10 cellular contexts compared by ENCODE assay signal in the genomic region with DNA sequence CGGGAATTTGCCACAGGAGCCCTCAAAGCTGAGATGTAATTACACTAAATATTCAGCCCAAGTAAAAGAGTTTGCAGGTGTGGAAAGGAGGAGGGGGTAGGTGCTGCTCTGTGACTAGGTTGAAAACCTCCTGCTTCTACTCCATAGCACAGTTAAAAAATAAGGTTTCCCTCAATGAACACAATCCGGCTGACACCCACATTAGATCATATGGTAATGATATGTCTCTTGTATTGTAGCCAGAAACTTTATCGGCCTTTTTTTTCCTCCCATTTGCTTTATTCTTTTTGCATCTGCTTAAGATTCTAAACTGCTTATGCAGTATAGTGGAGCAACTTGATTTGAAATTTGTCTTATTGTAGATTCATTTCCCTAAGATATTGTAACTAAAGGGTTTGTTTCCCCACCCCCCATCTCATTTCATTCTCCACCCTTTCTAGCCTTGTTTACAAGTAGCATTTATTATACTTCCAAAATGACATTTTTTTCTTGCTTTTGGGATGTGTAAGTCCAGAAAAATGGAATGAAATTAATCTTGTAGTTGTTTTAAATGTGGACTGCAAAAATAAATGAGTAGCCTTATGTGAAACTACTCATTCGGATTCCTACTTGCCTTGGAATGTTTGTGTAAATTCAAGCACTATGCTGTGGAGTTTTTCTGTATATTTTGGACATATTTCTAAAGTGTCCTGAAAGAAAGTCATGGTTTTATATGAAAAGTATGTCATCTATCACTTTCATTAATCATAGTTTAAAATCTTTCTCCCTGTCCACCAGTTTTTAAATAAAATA. TPM values are rescaled to one million over a fixed set of nuclear protein-coding genes. Genes with fewer than 3 reads are reported as not detected.
A peak's percentile ranks its signal among the peaks of the same experiment; 100 is the strongest.
DNase-seq lines count a peak whose midpoint lies in the region; ATAC-seq, FAIRE-seq and TF ChIP-seq lines count a peak whose summit lies in the region.
"Had no signal": no experiment of that assay in that cellular context is flagged by ENCODE, and none has a peak within 500 bp of the region (broad histone marks: within the 10 kb centered on the region; RNA-seq: fewer than 3 reads in every experiment).

A gene with protein sequence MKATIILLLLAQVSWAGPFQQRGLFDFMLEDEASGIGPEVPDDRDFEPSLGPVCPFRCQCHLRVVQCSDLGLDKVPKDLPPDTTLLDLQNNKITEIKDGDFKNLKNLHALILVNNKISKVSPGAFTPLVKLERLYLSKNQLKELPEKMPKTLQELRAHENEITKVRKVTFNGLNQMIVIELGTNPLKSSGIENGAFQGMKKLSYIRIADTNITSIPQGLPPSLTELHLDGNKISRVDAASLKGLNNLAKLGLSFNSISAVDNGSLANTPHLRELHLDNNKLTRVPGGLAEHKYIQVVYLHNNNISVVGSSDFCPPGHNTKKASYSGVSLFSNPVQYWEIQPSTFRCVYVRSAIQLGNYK (minus strand): TSS at position 154 of the 792 bp plus-strand sequence. CDS start 4,265 bp downstream, outside the sequence.

- CTCF ChIA-PET in CD4-positive, alpha-beta T cell (lab: Charles Lee): no interaction called here

- WGBS in esophagus muscularis mucosa: 49% methylated on average over 4 of the region's 4 CpGs
- WGBS in lung, 2 donors: 55 to 78% methylated on average over 4 of the region's 4 CpGs
- WGBS in suprapubic skin: 24% methylated on average over 4 of the region's 4 CpGs

- H3K36me3 ChIP-seq in esophagus muscularis mucosa (no peaks in the 10 kb centered on the region), lung (ENCODE audit: control insufficient read depth in 2 of 2, insufficient read depth in 2 of 2, low read length in 2 of 2) (no peaks in the 10 kb centered on the region), suprapubic skin (no peaks in the 10 kb centered on the region)

- H3K27ac Mint-ChIP-seq in CD4-positive, alpha-beta T cell: no peak within 1 kb of the TSS
- H3K27ac Mint-ChIP-seq: naive thymus-derived CD8-positive, alpha-beta T cell had no signal

- peak within 1 kb of the TSS; percentile 41 to 57 (median 48) for H3K4me3 ChIP-seq in esophagus muscularis mucosa
- no peak within 1 kb of the TSS for H3K4me3 ChIP-seq in lung
- H3K4me3 ChIP-seq in suprapubic skin: peak within 1 kb of the TSS; percentile 43

- H3K4me1 Mint-ChIP-seq in CD4-positive, alpha-beta T cell (ENCODE audit: low read depth): no peaks in the 10 kb centered on the region

- H3K4me1 ChIP-seq in esophagus muscularis mucosa (peaks cover 0 to 37% (median 15%) of the 10 kb centered on the region in 4 donors), lung (ENCODE audit: control insufficient read depth in 2 of 2, insufficient read depth in 2 of 2, low read length in 2 of 2) (no peaks in the 10 kb centered on the region), suprapubic skin (peaks cover 8% of the 10 kb centered on the region)

- no peak within 1 kb of the TSS for H3K4me3 Mint-ChIP-seq in CD4-positive, alpha-beta T cell
- H3K4me3 Mint-ChIP-seq: naive thymus-derived CD8-positive, alpha-beta T cell had no signal

- H3K27ac ChIP-seq in esophagus muscularis mucosa (replicated peaks in 1 of 4) (peak within 1 kb of the TSS; percentile 61 to 71 (median 69)), lung (ENCODE audit: low read depth in 1 of 2, low read length in 1 of 2) (peak within 1 kb of the TSS in 1 of 2 donors; percentile 59), suprapubic skin (peak within 1 kb of the TSS; percentile 84)
- no peak within 1 kb of the TSS for H3K27ac ChIP-seq in CD4-positive, alpha-beta T cell (ENCODE audit: low read depth, low read length)

- no peaks in the 10 kb centered on the region for H3K27me3 ChIP-seq in esophagus muscularis mucosa
- H3K27me3 ChIP-seq in lung (ENCODE audit: control insufficient read depth, insufficient read depth): no peaks in the 10 kb centered on the region
- H3K27me3 ChIP-seq in suprapubic skin: no peaks in the 10 kb centered on the region
- no peaks in the 10 kb centered on the region for H3K27me3 ChIP-seq in CD4-positive, alpha-beta T cell (ENCODE audit: control insufficient read depth, insufficient read depth, low read length)

- no peaks in the 10 kb centered on the region for H3K9me3 ChIP-seq in esophagus muscularis mucosa
- no peaks in the 10 kb centered on the region for H3K9me3 ChIP-seq in lung (ENCODE audit: control insufficient read depth in 2 of 2, insufficient read depth in 1 of 2, low read length in 1 of 2)
- no peaks in the 10 kb centered on the region for H3K9me3 ChIP-seq in suprapubic skin
- no peaks in the 10 kb centered on the region for H3K9me3 ChIP-seq in CD4-positive, alpha-beta T cell (ENCODE audit: control insufficient read depth, low read length)

- no peak for ATAC-seq in lung (ENCODE audit: insufficient read depth, low FRiP score)
- no peak for ATAC-seq in CD4-positive, alpha-beta T cell (ENCODE audit: poor library complexity)
- no peak for ATAC-seq in GM19351 (IDR thresholded peaks at IDR 0.05; ENCODE audit: unreplicated experiment)
- ATAC-seq: naive thymus-derived CD8-positive, alpha-beta T cell had no signal

- DNase-seq in M059J (ENCODE audit: low read depth) (no peak), esophagus muscularis mucosa (ENCODE audit: extremely low spot score) (no peak), lung (ENCODE audit: low spot score) (no peak), suprapubic skin (ENCODE audit: low spot score in 2 of 2) (no peak), T1000 (lab: John Stamatoyannopoulos, UW) (no peak), GM12891 (ENCODE audit: insufficient read length, low spot score) (no peak)
- no peak for DNase-seq in CD4-positive, alpha-beta T cell
- DNase-seq: naive thymus-derived CD8-positive, alpha-beta T cell had no signal

- FAIRE-seq in GM12891 (lab: Jason Lieb, UNC): no peak

- no peaks in the 10 kb centered on the region for H3K36me3 Mint-ChIP-seq in CD4-positive, alpha-beta T cell (ENCODE audit: low read depth)
- H3K36me3 Mint-ChIP-seq: naive thymus-derived CD8-positive, alpha-beta T cell had no signal

- TF ChIP-seq EP300 in esophagus muscularis mucosa (IDR thresholded peaks at IDR 0.05) (no peak), suprapubic skin (IDR thresholded peaks at IDR 0.05) (no peak)

- POLR2A ChIA-PET in CD4-positive, alpha-beta T cell (lab: Charles Lee): no interaction called here

- TF ChIP-seq CTCF in esophagus muscularis mucosa (IDR thresholded peaks at IDR 0.05) (no peak), lung (IDR thresholded peaks at IDR 0.05; ENCODE audit: control extremely low read depth, extremely low read depth) (no peak), suprapubic skin (IDR thresholded peaks at IDR 0.05) (no peak)
- no peak for TF ChIP-seq CTCF in CD4-positive, alpha-beta T cell (IDR thresholded peaks at IDR 0.05)

- H3K9me3 Mint-ChIP-seq in CD4-positive, alpha-beta T cell: no peaks in the 10 kb centered on the region
- H3K9me3 Mint-ChIP-seq: naive thymus-derived CD8-positive, alpha-beta T cell had no signal

- intact Hi-C loops in esophagus muscularis mucosa (cut with DNase I): loop anchor here (10.0 kb wide), 1 partner anchor 172 kb away; no protein-coding TSS in a partner anchor
- intact Hi-C loops in CD4-positive, alpha-beta T cell (cut with DNase I, micrococcal nuclease): no loop called here

- H3K27me3 Mint-ChIP-seq in CD4-positive, alpha-beta T cell: peaks cover 11% of the 10 kb centered on the region

- TF ChIP-seq POLR2A in esophagus muscularis mucosa (IDR thresholded peaks at IDR 0.05; ENCODE audit: low read depth) (no peak), suprapubic skin (IDR thresholded peaks at IDR 0.05) (no peak), GM12891 (IDR thresholded peaks at IDR 0.05; ENCODE audit: low read depth, low read length) (no peak)

TF ChIP-seq in GM12891, 5 proteins besides CTCF, POLR2A, EP300 and RAD21:
- TF ChIP-seq TAF1 (IDR thresholded peaks at IDR 0.05; ENCODE audit: low read depth, low read length): no peak
- TF ChIP-seq POU2F2 (IDR thresholded peaks at IDR 0.05; ENCODE audit: low read depth, low read length): no peak
- no peak for TF ChIP-seq POLR2AphosphoS5 (IDR thresholded peaks at IDR 0.05; ENCODE audit: low read depth, low read length)
- TF ChIP-seq PAX5 (IDR thresholded peaks at IDR 0.05; ENCODE audit: insufficient read depth, low read length, severe bottlenecking): no peak
- no peak for TF ChIP-seq SPI1 (IDR thresholded peaks at IDR 0.05; ENCODE audit: low read depth, low read length)

RNA-seq across cellular contexts. Expression of the gene that starts here (rescaled TPM):
- total RNA-seq in M059J (2014; rRNA removed; shearing (Covaris generic)): 16.3 and 16.5 TPM in 2 replicates
- total RNA-seq in esophagus muscularis mucosa: 1,000 to 10,000 TPM; 1,186 to 2,089 (median 1,762) TPM
- 1,000 to 10,000 TPM in 1 of 2 donors, 100 to 1,000 TPM in 1; 590 to 1,047 TPM for total RNA-seq in lung
- 100 to 1,000 TPM; 178 to 429 TPM for polyA plus RNA-seq in lung
- total RNA-seq in suprapubic skin: 100 to 1,000 TPM; 549 to 589 (median 569) TPM
- not detected for total RNA-seq in CD4-positive, alpha-beta T cell
- not detected for polyA plus RNA-seq in GM12891 (2012; ENCODE audit: low read depth, missing spikeins)
- total RNA-seq: dermis microvascular lymphatic vessel endothelial cell; naive thymus-derived CD8-positive, alpha-beta T cell had no signal
- polyA plus RNA-seq: naive thymus-derived CD8-positive, alpha-beta T cell had no signal

Comparison
In these comparisons a context has a peak if more than half of its experiments do, and no peak if none do; other contexts are left out.
1. RNA of the gene that starts here (total RNA-seq): 1,186 to 2,089 TPM in esophagus muscularis mucosa, 590 to 1,047 TPM in lung and 549 to 589 TPM in suprapubic skin; 16.3 to 16.5 TPM in M059J and not detected in CD4-positive, alpha-beta T cell; every median in the first group is over 10 times any median in the second.